Comparison of ENCODE assay signal across 1 cellular context in genomic region chr11:130894322-130895025, GRCh38.
TF ChIP-seq lines count a peak whose summit lies in the region.

No MANE protein-coding gene starts in this region.

TF ChIP-seq in K562, 482 proteins besides CTCF, POLR2A, EP300 and RAD21 (continued from another document and continues in another):
- TF ChIP-seq ETS1 (conservative IDR thresholded peaks at IDR 0.05; ENCODE audit: control insufficient read depth, low read depth, low read length): no peak
- no peak for TF ChIP-seq TFE3 (CRISPR knock-in tag; IDR thresholded peaks at IDR 0.05)
- TF ChIP-seq HDGF (IDR thresholded peaks at IDR 0.05): no peak
- TF ChIP-seq ARID3A (IDR thresholded peaks at IDR 0.05; ENCODE audit: borderline replicate concordance, low read depth, low read length): no peak
- no peak for TF ChIP-seq BCL6 (CRISPR knock-in tag; IDR thresholded peaks at IDR 0.05)
- TF ChIP-seq HMGN3 (IDR thresholded peaks at IDR 0.05; ENCODE audit: borderline replicate concordance, extremely low read depth, insufficient read length, low read depth, low read length): no peak
- peak; percentile 57; the same call in 1 of the 2 replicates for TF ChIP-seq DEAF1 (CRISPR knock-in tag; IDR thresholded peaks at IDR 0.05)
- peak; percentile 35; the same call in 1 of the 2 replicates for TF ChIP-seq STAT5A (IDR thresholded peaks at IDR 0.05; ENCODE audit: borderline replicate concordance, low read length)
- no peak for TF ChIP-seq TCF15 (CRISPR knock-in tag; IDR thresholded peaks at IDR 0.05)
- no peak for TF ChIP-seq MLLT1 (IDR thresholded peaks at IDR 0.05)
- TF ChIP-seq TRIM25 (IDR thresholded peaks at IDR 0.05; ENCODE audit: borderline replicate concordance): no peak
- no peak for TF ChIP-seq RB1 (IDR thresholded peaks at IDR 0.05; ENCODE audit: low read depth)
- no peak for TF ChIP-seq ETV5 (CRISPR knock-in tag; IDR thresholded peaks at IDR 0.05; ENCODE audit: low read depth)
- peak; percentile 52; the same call in 1 of the 2 replicates for TF ChIP-seq XRCC5 (IDR thresholded peaks at IDR 0.05; ENCODE audit: low read depth, low read length)
- TF ChIP-seq CBFA2T3 (IDR thresholded peaks at IDR 0.05): peak; percentile 77
- no peak for TF ChIP-seq RNF219 (CRISPR knock-in tag; IDR thresholded peaks at IDR 0.05)
- TF ChIP-seq ZBTB1 (CRISPR knock-in tag; IDR thresholded peaks at IDR 0.05; ENCODE audit: borderline replicate concordance, low read depth): no peak
- no peak for TF ChIP-seq BRD4 (IDR thresholded peaks at IDR 0.05)
- TF ChIP-seq TCF7 (IDR thresholded peaks at IDR 0.05; ENCODE audit: borderline replicate concordance): no peak
- no peak for TF ChIP-seq ZNF197 (CRISPR knock-in tag; IDR thresholded peaks at IDR 0.05; ENCODE audit: low read depth)
- TF ChIP-seq DPF2 (IDR thresholded peaks at IDR 0.05): peak; percentile 53
- no peak for TF ChIP-seq CCNT2 (IDR thresholded peaks at IDR 0.05; ENCODE audit: borderline replicate concordance, extremely low read depth, insufficient read length, low read depth, low read length)
- no peak for TF ChIP-seq ZNF785 (CRISPR knock-in tag; IDR thresholded peaks at IDR 0.05)
- no peak for TF ChIP-seq TOE1 (IDR thresholded peaks at IDR 0.05; ENCODE audit: borderline replicate concordance)
- TF ChIP-seq TOE1 (CRISPR knock-in tag; IDR thresholded peaks at IDR 0.05; ENCODE audit: borderline replicate concordance, low read depth): no peak
- no peak for TF ChIP-seq MNT (conservative IDR thresholded peaks at IDR 0.05)
- no peak for TF ChIP-seq TAF1 (IDR thresholded peaks at IDR 0.05; ENCODE audit: control insufficient read depth, extremely low read depth, insufficient read depth, low read length, severe bottlenecking)
- TF ChIP-seq ZNF699 (CRISPR knock-in tag; IDR thresholded peaks at IDR 0.05; ENCODE audit: insufficient replicate concordance): no peak
- no peak for TF ChIP-seq ZNF830 (CRISPR knock-in tag; IDR thresholded peaks at IDR 0.05)
- TF ChIP-seq KDM1A (IDR thresholded peaks at IDR 0.05): no peak
- TF ChIP-seq NFIC (IDR thresholded peaks at IDR 0.05): no peak; the same call in 1 of the 2 replicates
- TF ChIP-seq HNRNPUL1 (IDR thresholded peaks at IDR 0.05; ENCODE audit: low read length): no peak
- TF ChIP-seq TEAD4 (IDR thresholded peaks at IDR 0.05; ENCODE audit: low read length): peak; percentile 57
- TF ChIP-seq TEAD4 (CRISPR knock-in tag; IDR thresholded peaks at IDR 0.05; ENCODE audit: borderline replicate concordance): no peak
- TF ChIP-seq HDAC1 (IDR thresholded peaks at IDR 0.05): no peak
- no peak for TF ChIP-seq HBP1 (CRISPR knock-in tag; IDR thresholded peaks at IDR 0.05)
- no peak for TF ChIP-seq KLF16 (IDR thresholded peaks at IDR 0.05)
- TF ChIP-seq ZNF696 (CRISPR knock-in tag; conservative IDR thresholded peaks at IDR 0.05): no peak
- no peak for TF ChIP-seq CEBPG (CRISPR knock-in tag; IDR thresholded peaks at IDR 0.05)
- TF ChIP-seq CEBPG (tag; conservative IDR thresholded peaks at IDR 0.05 in 1 of 2, IDR thresholded peaks at IDR 0.05 in 1 of 2): no peak
- no peak for TF ChIP-seq HOXB6 (CRISPR knock-in tag; IDR thresholded peaks at IDR 0.05; ENCODE audit: borderline replicate concordance)
- no peak for TF ChIP-seq FOXM1 (IDR thresholded peaks at IDR 0.05; ENCODE audit: low read depth)
- TF ChIP-seq FOXM1 (CRISPR knock-in tag; IDR thresholded peaks at IDR 0.05; ENCODE audit: low read depth): no peak
- TF ChIP-seq POLR2AphosphoS2 (IDR thresholded peaks at IDR 0.05; ENCODE audit: low read length): no peak
- peak; percentile 32; the same call in 1 of the 2 replicates for TF ChIP-seq CTBP1 (IDR thresholded peaks at IDR 0.05; ENCODE audit: borderline replicate concordance)
- no peak for TF ChIP-seq DLX4 (CRISPR knock-in tag; IDR thresholded peaks at IDR 0.05)
- TF ChIP-seq SNAPC5 (CRISPR knock-in tag; IDR thresholded peaks at IDR 0.05): no peak
- no peak for TF ChIP-seq ZBTB49 (CRISPR knock-in tag; IDR thresholded peaks at IDR 0.05; ENCODE audit: borderline replicate concordance)
